ENCODE assay signal across 18 cellular contexts in genomic region chr14:52148371-52148770, GRCh38.
"Had no signal": no experiment of that assay in that cellular context is flagged by ENCODE, and none has a peak within 500 bp of the region (broad histone marks: within the 10 kb centered on the region; RNA-seq: fewer than 3 reads in every experiment).

No MANE protein-coding gene starts in this region.

- H3K27ac Mint-ChIP-seq: dendritic cell treated with granulocyte-macrophage colony-stimulating factor and Interleukin-4, amounts not matched to agents 40 ng/mL and 50 ng/mL, for 4 days; memory B cell had no signal

- H3K27ac ChIP-seq: colonic mucosa, esophagus muscularis mucosa, foreskin keratinocyte, gastroesophageal sphincter, heart left ventricle, hepatocyte, left lung had no signal

- H3K36me3 Mint-ChIP-seq: memory B cell had no signal

- H3K9me3 Mint-ChIP-seq: dendritic cell treated with granulocyte-macrophage colony-stimulating factor and Interleukin-4, amounts not matched to agents 40 ng/mL and 50 ng/mL, for 4 days had no signal

- H3K36me3 ChIP-seq: colonic mucosa, esophagus muscularis mucosa, gastroesophageal sphincter, heart left ventricle, left lung had no signal

- H3K4me1 ChIP-seq: colonic mucosa, esophagus muscularis mucosa, foreskin keratinocyte, gastroesophageal sphincter, heart left ventricle, left lung had no signal

- H3K4me3 ChIP-seq: colonic mucosa, esophagus muscularis mucosa, gastroesophageal sphincter, heart left ventricle, hepatocyte, left lung, lung had no signal

- H3K4me3 Mint-ChIP-seq: dendritic cell treated with granulocyte-macrophage colony-stimulating factor and Interleukin-4, amounts not matched to agents 40 ng/mL and 50 ng/mL, for 4 days; memory B cell had no signal

- H3K9me3 ChIP-seq: colonic mucosa, esophagus muscularis mucosa, gastroesophageal sphincter, left lung had no signal

- DNase-seq: colonic mucosa; cortex of kidney; effector CD8-positive, alpha-beta T cell; foreskin keratinocyte; heart left ventricle; hypothalamus; left cardiac atrium; left lung; left ventricle myocardium superior; mammary epithelial cell; mesendoderm; midbrain had no signal

- H3K27me3 ChIP-seq: colonic mucosa, esophagus muscularis mucosa, gastroesophageal sphincter, heart left ventricle, hepatocyte, left lung had no signal

- ATAC-seq: foreskin keratinocyte, gastroesophageal sphincter, heart left ventricle, left cardiac atrium, left lung, left ventricle myocardium superior had no signal

- H3K4me1 Mint-ChIP-seq: memory B cell had no signal

- H3K27me3 Mint-ChIP-seq: dendritic cell treated with granulocyte-macrophage colony-stimulating factor and Interleukin-4, amounts not matched to agents 40 ng/mL and 50 ng/mL, for 4 days had no signal
